ENCODE assay signal across 1 cellular context in genomic region chr1:30708361-30708728, GRCh38.
TF ChIP-seq lines count a peak whose summit lies in the region.

No MANE protein-coding gene starts in this region.

TF ChIP-seq in K562, 482 proteins besides CTCF, POLR2A, EP300 and RAD21 (continued from another document):
- TF ChIP-seq ZBTB49 (CRISPR knock-in tag; IDR thresholded peaks at IDR 0.05; ENCODE audit: borderline replicate concordance) (no peak), XRCC5 (IDR thresholded peaks at IDR 0.05; ENCODE audit: low read depth, low read length) (0 out of 2 replicates have a peak, but pooled peaks have one; percentile 1), CHD4 (IDR thresholded peaks at IDR 0.05; ENCODE audit: insufficient read depth, insufficient replicate concordance, low read depth, low read length, poor library complexity, severe bottlenecking) (no peak), ESRRA (IDR thresholded peaks at IDR 0.05; ENCODE audit: borderline replicate concordance, low read depth) (no peak), ZNF121 (CRISPR knock-in tag; conservative IDR thresholded peaks at IDR 0.05) (no peak), SP2 (IDR thresholded peaks at IDR 0.05; ENCODE audit: extremely low read depth, low read depth, low read length, poor library complexity, severe bottlenecking) (no peak), ZNF77 (CRISPR knock-in tag; IDR thresholded peaks at IDR 0.05) (no peak), RBBP5 (IDR thresholded peaks at IDR 0.05; ENCODE audit: borderline replicate concordance, insufficient read depth, low read length, poor library complexity, severe bottlenecking) (no peak), ELF1 (tag; IDR thresholded peaks at IDR 0.05) (no peak), ERF (CRISPR knock-in tag; IDR thresholded peaks at IDR 0.05) (no peak), CUX1 (CRISPR knock-in tag; IDR thresholded peaks at IDR 0.05) (no peak), FOXK2 (conservative IDR thresholded peaks at IDR 0.05 in 1 of 2, IDR thresholded peaks at IDR 0.05 in 1 of 2; ENCODE audit: low read depth in 2 of 2) (no peak), CGGBP1 (CRISPR knock-in tag; IDR thresholded peaks at IDR 0.05) (no peak), SETDB1 (IDR thresholded peaks at IDR 0.05; ENCODE audit: low read length) (no peak), DIDO1 (tag; IDR thresholded peaks at IDR 0.05; ENCODE audit: low read depth) (no peak), RBM25 (IDR thresholded peaks at IDR 0.05; ENCODE audit: low read depth, low read length, severe bottlenecking) (peak; percentile 74), BCOR (IDR thresholded peaks at IDR 0.05) (peak; percentile 28; the same call in 1 of the 2 replicates), STAT5A (IDR thresholded peaks at IDR 0.05; ENCODE audit: borderline replicate concordance, low read length) (no peak), FOXA1 (IDR thresholded peaks at IDR 0.05; ENCODE audit: borderline replicate concordance) (no peak), MYC (IDR thresholded peaks at IDR 0.05; ENCODE audit: low read depth, low read length) (0 out of 2 replicates have a peak, but pooled peaks have one; percentile 3), MYC (CRISPR knock-in tag; IDR thresholded peaks at IDR 0.05; ENCODE audit: borderline replicate concordance, low read depth) (no peak), NEUROD1 (IDR thresholded peaks at IDR 0.05; ENCODE audit: borderline replicate concordance, low read depth, low read length, partially characterized antibody) (no peak), KLF6 (CRISPR knock-in tag; IDR thresholded peaks at IDR 0.05; ENCODE audit: borderline replicate concordance) (no peak), RUNX1 (IDR thresholded peaks at IDR 0.05; ENCODE audit: low read depth) (no peak), NCOA1 (IDR thresholded peaks at IDR 0.05; ENCODE audit: low read depth) (no peak), PTBP1 (IDR thresholded peaks at IDR 0.05; ENCODE audit: low read depth, low read length) (no peak), ASH1L (IDR thresholded peaks at IDR 0.05; ENCODE audit: borderline replicate concordance, low read depth, partially characterized antibody) (no peak), ZNF57 (CRISPR knock-in tag; IDR thresholded peaks at IDR 0.05) (no peak), ZNF134 (CRISPR knock-in tag; conservative IDR thresholded peaks at IDR 0.05) (no peak), TRIM24 (IDR thresholded peaks at IDR 0.05) (no peak), ZSCAN32 (CRISPR knock-in tag; IDR thresholded peaks at IDR 0.05) (no peak), TEAD4 (IDR thresholded peaks at IDR 0.05; ENCODE audit: low read length) (0 out of 2 replicates have a peak, but pooled peaks have one; percentile 2), TEAD4 (CRISPR knock-in tag; IDR thresholded peaks at IDR 0.05; ENCODE audit: borderline replicate concordance) (no peak), ZNF316 (IDR thresholded peaks at IDR 0.05) (peak; percentile 39; the same call in 1 of the 2 replicates), ZNF184 (CRISPR knock-in tag; IDR thresholded peaks at IDR 0.05) (no peak), PATZ1 (CRISPR knock-in tag; IDR thresholded peaks at IDR 0.05; ENCODE audit: borderline replicate concordance) (no peak), PHTF2 (CRISPR knock-in tag; IDR thresholded peaks at IDR 0.05) (no peak), ZNF3 (CRISPR knock-in tag; IDR thresholded peaks at IDR 0.05) (no peak), NR2F6 (CRISPR knock-in tag; IDR thresholded peaks at IDR 0.05) (no peak), SRSF3 (IDR thresholded peaks at IDR 0.05; ENCODE audit: insufficient read depth, low read length) (no peak), PRDM10 (IDR thresholded peaks at IDR 0.05; ENCODE audit: partially characterized antibody) (no peak), ATF6 (CRISPR knock-in tag; IDR thresholded peaks at IDR 0.05) (no peak), ZNF232 (CRISPR knock-in tag; IDR thresholded peaks at IDR 0.05) (no peak), ZNF274 (IDR thresholded peaks at IDR 0.05; ENCODE audit: borderline replicate concordance, low read depth, low read length) (no peak), ZNF668 (CRISPR knock-in tag; IDR thresholded peaks at IDR 0.05) (no peak), SPI1 (IDR thresholded peaks at IDR 0.05; ENCODE audit: borderline replicate concordance, low read depth, low read length) (no peak)
TF ChIP-seq in K562: peak in this region for 7.
